25 cellular contexts compared by ENCODE assay signal in genomic region chr13:27970382-27971235, GRCh38. TPM values are rescaled to one million over a fixed set of nuclear protein-coding genes. Genes with fewer than 3 reads are reported as not detected.
DNase-seq lines count a peak whose midpoint lies in the region; ATAC-seq and TF ChIP-seq lines count a peak whose summit lies in the region.
"Had no signal": no experiment of that assay in that cellular context is flagged by ENCODE, and none has a peak within 500 bp of the region (broad histone marks: within the 10 kb centered on the region; RNA-seq: fewer than 3 reads in every experiment).

No MANE protein-coding gene starts in this region.

- peak overlapping the region; percentile 64 for H3K4me3 Mint-ChIP-seq in neural crest cell
- H3K4me3 Mint-ChIP-seq in type B pancreatic cell, result peak overlapping the region; percentile 49
- H3K4me3 Mint-ChIP-seq: dendritic cell treated with granulocyte-macrophage colony-stimulating factor and Interleukin-4, amounts not matched to agents 40 ng/mL and 50 ng/mL, for 4 days had no signal

- H3K36me3 Mint-ChIP-seq in neural crest cell (ENCODE audit: low read depth) (no peaks in the 10 kb centered on the region), type B pancreatic cell (no peaks in the 10 kb centered on the region)

- DNase-seq in activated CD8-positive, alpha-beta memory T cell treated with anti-CD3 and anti-CD28 coated beads for 24 hours, result peak; percentile 50
- no peak for DNase-seq in activated CD8-positive, alpha-beta memory T cell treated with anti-CD3 and anti-CD28 coated beads, Interleukin-2, amount 50 U/mL, for 4 hours
- no peak for DNase-seq in neural crest cell (ENCODE audit: low read depth, low spot score)
- DNase-seq in type B pancreatic cell (ENCODE audit: extremely low spot score, unreplicated experiment), result peak; percentile 59
- DNase-seq: foreskin melanocyte, left lung, NCI-H1436, NCI-H2171, NCI-H526, OCI-M1, ovary, sigmoid colon, T-helper 2 cell had no signal

- no peak overlapping the region for H3K9ac ChIP-seq in iPS-15b (ENCODE audit: low read depth, low read length)

- H3K4me3 ChIP-seq in iPS-15b (ENCODE audit: low read depth, low read length), result peak overlapping the region; percentile 30
- H3K4me3 ChIP-seq: left lung, ovary, sigmoid colon had no signal

- H3K27me3 Mint-ChIP-seq in neural crest cell (ENCODE audit: low read depth), result peaks cover 100% of the 10 kb centered on the region
- H3K27me3 Mint-ChIP-seq in type B pancreatic cell, result peaks cover 98% of the 10 kb centered on the region

- no peaks in the 10 kb centered on the region for H3K9me3 Mint-ChIP-seq in neural crest cell
- H3K9me3 Mint-ChIP-seq in type B pancreatic cell, result no peaks in the 10 kb centered on the region
- H3K9me3 Mint-ChIP-seq: dendritic cell treated with granulocyte-macrophage colony-stimulating factor and Interleukin-4, amounts not matched to agents 40 ng/mL and 50 ng/mL, for 4 days had no signal

- no peaks in the 10 kb centered on the region for H3K36me3 ChIP-seq in iPS-15b (ENCODE audit: control insufficient read depth, insufficient read depth, low read length)
- H3K36me3 ChIP-seq: left lung, ovary, sigmoid colon had no signal

- H3K27ac Mint-ChIP-seq in neural crest cell (ENCODE audit: unreplicated experiment) (no peak overlapping the region), type B pancreatic cell (no peak overlapping the region)
- H3K27ac Mint-ChIP-seq: dendritic cell treated with granulocyte-macrophage colony-stimulating factor and Interleukin-4, amounts not matched to agents 40 ng/mL and 50 ng/mL, for 4 days had no signal

- no peak for ATAC-seq in GM18870 (IDR thresholded peaks at IDR 0.05; ENCODE audit: unreplicated experiment)
- ATAC-seq in GM21825 (IDR thresholded peaks at IDR 0.05; ENCODE audit: unreplicated experiment), result no peak
- ATAC-seq in HG03571 (IDR thresholded peaks at IDR 0.05; ENCODE audit: unreplicated experiment), result no peak
- ATAC-seq: HCT116, HepG2, left lung had no signal

- TF ChIP-seq CTCF in neural crest cell (conservative IDR thresholded peaks at IDR 0.05), result no peak
- TF ChIP-seq CTCF in type B pancreatic cell (conservative IDR thresholded peaks at IDR 0.05), result no peak

- peaks cover 98% of the 10 kb centered on the region for H3K27me3 ChIP-seq in iPS-15b (ENCODE audit: control insufficient read depth, insufficient read depth, low read length)
- H3K27me3 ChIP-seq: ovary had no signal

- H3K4me1 Mint-ChIP-seq in neural crest cell (peaks cover 32% of the 10 kb centered on the region), type B pancreatic cell (ENCODE audit: unreplicated experiment) (peaks cover 10% of the 10 kb centered on the region)

- H3K4me1 ChIP-seq in iPS-15b (ENCODE audit: control insufficient read depth, insufficient read depth, low read length), result peaks cover 17% of the 10 kb centered on the region

- H3K9me3 ChIP-seq in iPS-15b (ENCODE audit: control insufficient read depth, insufficient read depth, low read length), result no peaks in the 10 kb centered on the region
- H3K9me3 ChIP-seq: left lung, ovary, sigmoid colon had no signal

RNA-seq across cellular contexts. Expression of gene CDX2, which starts 1.5 kb away (rescaled TPM):
- 1.3 and 2.4 TPM in 2 replicates for total RNA-seq in neural crest cell
- 11.3 and 31.8 TPM in 2 replicates for total RNA-seq in type B pancreatic cell (ENCODE audit: low replicate concordance)
- total RNA-seq: A172, bronchial epithelial cell, epithelial cell of proximal tubule, left lung, sigmoid colon, ureter had no signal

RNA-seq across cellular contexts. Expression of gene URAD, which starts 17.9 kb away (rescaled TPM):
- total RNA-seq in neural crest cell, result 0.26 TPM in 1 of 2 replicates, not detected in the other
- 0.93 TPM in 1 of 2 replicates, not detected in the other for total RNA-seq in type B pancreatic cell (ENCODE audit: low replicate concordance)
- total RNA-seq: A172, bronchial epithelial cell, epithelial cell of proximal tubule, HepG2, left lung, mucosa of gallbladder, ovary, sigmoid colon, ureter had no signal

RNA-seq across cellular contexts. Expression of gene PDX1, which starts 50.8 kb away (rescaled TPM):
- total RNA-seq in neural crest cell (not detected in 2 replicates), type B pancreatic cell (ENCODE audit: low replicate concordance) (7.1 and 16.2 TPM in 2 replicates)
- total RNA-seq: A172, bronchial epithelial cell, epithelial cell of proximal tubule, left lung, ovary, sigmoid colon, ureter had no signal

Comparison
In these comparisons a context has a peak if more than half of its experiments do, and no peak if none do; other contexts are left out.
1. DNase-seq: peak in activated CD8-positive, alpha-beta memory T cell treated with anti-CD3 and anti-CD28 coated beads for 24 hours (single experiment) and type B pancreatic cell (single experiment); none in activated CD8-positive, alpha-beta memory T cell treated with anti-CD3 and anti-CD28 coated beads, Interleukin-2, amount 50 U/mL, for 4 hours (single experiment) and neural crest cell (single experiment).